8 cellular contexts compared by ENCODE assay signal in genomic region chr11:87878373-87878779, GRCh38.
DNase-seq lines count a peak whose midpoint lies in the region; ATAC-seq and TF ChIP-seq lines count a peak whose summit lies in the region.

No MANE protein-coding gene starts in this region.

- H3K36me3 ChIP-seq in left lung (no peaks in the 10 kb centered on the region), Peyer's patch (no peaks in the 10 kb centered on the region)

- H3K4me1 ChIP-seq in left lung (no peaks in the 10 kb centered on the region), Peyer's patch (no peaks in the 10 kb centered on the region)

- H3K4me3 ChIP-seq in WI38 (ENCODE audit: low read depth, low read length) (no peak overlapping the region), left lung (no peak overlapping the region), Peyer's patch (no peak overlapping the region)

- ATAC-seq in left lung (peak; percentile 49), HG02852 (IDR thresholded peaks at IDR 0.05; ENCODE audit: unreplicated experiment) (no peak), GM19455 (IDR thresholded peaks at IDR 0.05; ENCODE audit: unreplicated experiment) (no peak)

- no peak for TF ChIP-seq POLR2A in Peyer's patch (IDR thresholded peaks at IDR 0.05)

- no peak overlapping the region for H3K27ac ChIP-seq in left lung
- H3K27ac ChIP-seq in Peyer's patch, result no peak overlapping the region

- H3K9me3 ChIP-seq in left lung (no peaks in the 10 kb centered on the region), Peyer's patch (no peaks in the 10 kb centered on the region)

- intact Hi-C loops in left lung (cut with DNase I), result no loop called here

- peak; percentile 8 for DNase-seq in CMK (ENCODE audit: low read depth)
- peak; percentile 23 for DNase-seq in HS-5 (ENCODE audit: low read depth)
- DNase-seq in left lung, result no peak
- no peak for DNase-seq in Peyer's patch
- DNase-seq in middle frontal gyrus (ENCODE audit: extremely low spot score, low spot score), result no peak

- TF ChIP-seq CTCF in WI38 (IDR thresholded peaks at IDR 0.05; ENCODE audit: low read depth, low read length), result peak; percentile 49
- peak; percentile 9 to 29 for TF ChIP-seq CTCF in left lung (IDR thresholded peaks at IDR 0.05)
- TF ChIP-seq CTCF in Peyer's patch (IDR thresholded peaks at IDR 0.05), result peak in 2 of 6 experiments; percentile 41 to 43

- H3K27me3 ChIP-seq in left lung, result no peaks in the 10 kb centered on the region
- H3K27me3 ChIP-seq in Peyer's patch, result no peaks in the 10 kb centered on the region

Comparison
In these comparisons a context has a peak if more than half of its experiments do, and no peak if none do; other contexts are left out.
1. DNase-seq: peak in CMK (single experiment) and HS-5 (single experiment); none in left lung (0 of 2), Peyer's patch (0 of 3) and middle frontal gyrus (single experiment).